In genomic region chr20:43755390-43755789, GRCh38 we compare ENCODE assay signal across 24 cellular contexts. TPM values are rescaled to one million over a fixed set of nuclear protein-coding genes. Genes with fewer than 3 reads are reported as not detected.
A peak's percentile ranks its signal among the peaks of the same experiment; 100 is the strongest.
DNase-seq lines count a peak whose midpoint lies in the region; ATAC-seq, FAIRE-seq and TF ChIP-seq lines count a peak whose summit lies in the region.
"Had no signal": no experiment of that assay in that cellular context is flagged by ENCODE, and none has a peak within 500 bp of the region (broad histone marks: within the 10 kb centered on the region; RNA-seq: fewer than 3 reads in every experiment).

No MANE protein-coding gene starts in this region.

- H3K9ac ChIP-seq in IMR-90 (ENCODE audit: low read depth, low read length) (no peak overlapping the region), astrocyte (ENCODE audit: low read length) (no peak overlapping the region), H9 (ENCODE audit: extremely low read depth, insufficient read length, low read length) (no peak overlapping the region)

- H4K8ac ChIP-seq in IMR-90 (ENCODE audit: low read depth in 2 of 2, low read length in 2 of 2) (peak overlapping the region; percentile 44 to 89; a peak in 3 of 4 replicates), H9 (replicated peaks; ENCODE audit: insufficient read length, low read depth, low read length) (no peak overlapping the region)

- H3K27me3 ChIP-seq in IMR-90 (ENCODE audit: control insufficient read depth, insufficient read depth, low read length) (no peaks in the 10 kb centered on the region), astrocyte (ENCODE audit: insufficient read depth, low read length) (no peaks in the 10 kb centered on the region), H9 (ENCODE audit: insufficient read depth, low read length) (no peaks in the 10 kb centered on the region), thyroid gland (no peaks in the 10 kb centered on the region)

- H3K23ac ChIP-seq in IMR-90 (ENCODE audit: low read depth, low read length), result peak overlapping the region; percentile 70; the same call in 1 of the 2 replicates
- no peak overlapping the region for H3K23ac ChIP-seq in H9 (ENCODE audit: insufficient read length, low read depth, low read length)

- peaks cover 19% of the 10 kb centered on the region for H3K4me1 ChIP-seq in IMR-90 (ENCODE audit: control insufficient read depth, insufficient read depth, low read length)
- peaks cover 32% of the 10 kb centered on the region for H3K4me1 ChIP-seq in astrocyte (ENCODE audit: insufficient read depth, low read length)
- H3K4me1 ChIP-seq in H9 (ENCODE audit: insufficient read depth, low read length), result no peaks in the 10 kb centered on the region
- H3K4me1 ChIP-seq in thyroid gland, result no peaks in the 10 kb centered on the region

- no peak for FAIRE-seq in astrocyte (lab: Jason Lieb, UNC)
- FAIRE-seq: bronchial epithelial cell, H1, keratinocyte had no signal

- H3K14ac ChIP-seq in IMR-90 (replicated peaks; ENCODE audit: low read depth, low read length), result peak overlapping the region; percentile 92
- no peak overlapping the region for H3K14ac ChIP-seq in H9 (ENCODE audit: insufficient read depth, low read length)

- no peaks in the 10 kb centered on the region for H3K9me3 ChIP-seq in IMR-90 (ENCODE audit: control insufficient read depth, insufficient read depth, low read length)
- no peaks in the 10 kb centered on the region for H3K9me3 ChIP-seq in astrocyte (ENCODE audit: insufficient read depth, low read depth, low read length)
- no peaks in the 10 kb centered on the region for H3K9me3 ChIP-seq in H9 (ENCODE audit: control insufficient read depth, low read depth, low read length)
- H3K9me3 ChIP-seq in thyroid gland, result no peaks in the 10 kb centered on the region
- H3K9me3 ChIP-seq: esophagus squamous epithelium, thoracic aorta had no signal

- H3K27ac Mint-ChIP-seq in astrocyte (ENCODE audit: unreplicated experiment), result no peak overlapping the region
- H3K27ac Mint-ChIP-seq in H9, result no peak overlapping the region
- H3K27ac Mint-ChIP-seq: naive thymus-derived CD8-positive, alpha-beta T cell had no signal

- H4K5ac ChIP-seq in IMR-90 (ENCODE audit: low read depth, low read length), result peak overlapping the region; percentile 45; the same call in 1 of the 2 replicates
- no peak overlapping the region for H4K5ac ChIP-seq in H9 (ENCODE audit: insufficient read length, low read depth, low read length)

- no peak overlapping the region for H3K4me3 ChIP-seq in IMR-90 (ENCODE audit: insufficient read depth, low read depth, low read length)
- no peak overlapping the region for H3K4me3 ChIP-seq in astrocyte (ENCODE audit: insufficient read depth, low read depth, low read length)
- no peak overlapping the region for H3K4me3 ChIP-seq in thyroid gland (replicated peaks in 1 of 3)
- H3K4me3 ChIP-seq: esophagus squamous epithelium, thoracic aorta had no signal

- H3K4me3 Mint-ChIP-seq in astrocyte (ENCODE audit: unreplicated experiment) (no peak overlapping the region), H9 (no peak overlapping the region)
- H3K4me3 Mint-ChIP-seq: activated naive CD8-positive, alpha-beta T cell treated with anti-CD3 and anti-CD28 coated beads, Interleukin-2, amount 10 ng/mL, durations not matched to agents 7 days and 5 days; naive thymus-derived CD8-positive, alpha-beta T cell had no signal

- dilution Hi-C loops in IMR-90 (cut with HindIII; ENCODE audit: low sequenced_read_pairs, unreplicated experiment), result no loop called here

- no CpG with 5 or more reads among the region's 7 CpGs for WGBS in IMR-90 (ENCODE audit: extremely low coverage in 2 of 2, insufficient read length in 1 of 2), 2 experiments
- WGBS in H9 (ENCODE audit: extremely low coverage, insufficient read length, low lambda C conversion rate), result no CpG with 5 or more reads among the region's 7 CpGs
- WGBS in thyroid gland, 2 donors, result 82 to 87% methylated on average over 7 of the region's 7 CpGs

- H2BK15ac ChIP-seq in IMR-90 (ENCODE audit: low read depth, low read length) (peak overlapping the region; percentile 80; the same call in 2 of the 3 replicates), H9 (ENCODE audit: low read depth, low read length) (no peak overlapping the region)

- H3K36me3 Mint-ChIP-seq in astrocyte (ENCODE audit: low read depth, unreplicated experiment) (no peaks in the 10 kb centered on the region), H9 (ENCODE audit: insufficient read depth in 1 of 3, low read depth in 3 of 3) (no peaks in the 10 kb centered on the region)
- H3K36me3 Mint-ChIP-seq: naive thymus-derived CD8-positive, alpha-beta T cell had no signal

- DNase-seq in EH (ENCODE audit: low read depth) (peak; percentile 91), IMR-90 (peak; percentile 84), astrocyte (ENCODE audit: low read depth) (peak; percentile 76), lung microvascular endothelial cell (ENCODE audit: low read depth in 2 of 2) (peak; percentile 10 to 76), H9 (no peak), Right ventricle myocardium inferior (ENCODE audit: missing footprints) (no peak), thyroid gland (no peak)
- DNase-seq: activated CD4-positive, CD25-positive, alpha-beta regulatory T cell; activated naive CD8-positive, alpha-beta T cell treated with anti-CD3 and anti-CD28 coated beads, Interleukin-2, amount 10 ng/mL, durations not matched to agents 7 days and 5 days; DMS79; esophagus squamous epithelium; mesendoderm; naive thymus-derived CD8-positive, alpha-beta T cell; NCI-H1048; NCI-H2081 treated with DMSO at 0.1 percent for 48 hours; SHP77 had no signal

- BruUV-seq in IMR-90 (replicated peaks; lab: Mats Ljungman, UMichigan), result no TSS peak

- H3K27ac ChIP-seq in IMR-90 (ENCODE audit: insufficient read depth, low read length), result peak overlapping the region; percentile 27
- peak overlapping the region; percentile 40 for H3K27ac ChIP-seq in astrocyte (ENCODE audit: low read depth, low read length)
- H3K27ac ChIP-seq in H9 (ENCODE audit: insufficient read length, low read depth, low read length), result no peak overlapping the region
- no peak overlapping the region for H3K27ac ChIP-seq in thyroid gland
- H3K27ac ChIP-seq: esophagus squamous epithelium, thoracic aorta had no signal

- in situ Hi-C loops in IMR-90 (cut with MboI; ENCODE audit: low sequenced_read_pairs), result loop anchor here (10.0 kb wide), 1 partner anchor 159 kb away; the partner anchor contains the start of gene TOX2

- POLR2A ChIA-PET in IMR-90 (lab: Charles Lee; ENCODE audit: unreplicated experiment), result interaction anchor here (0.8 kb wide), 1 partner anchor 140 kb away, joined by 3 read pairs; no protein-coding TSS in a partner anchor

- H2AK5ac ChIP-seq in IMR-90 (ENCODE audit: low read depth, low read length) (peak overlapping the region; percentile 93; the same call in 1 of the 2 replicates), H9 (ENCODE audit: insufficient read length, low read length) (no peak overlapping the region)

- no peaks in the 10 kb centered on the region for H3K23me2 ChIP-seq in H9 (ENCODE audit: insufficient read length, low read depth, low read length, poor library complexity, severe bottlenecking)

- H2BK20ac ChIP-seq in IMR-90 (ENCODE audit: low read depth, low read length) (peak overlapping the region; percentile 90; the same call in 1 of the 2 replicates), H9 (ENCODE audit: low read depth, low read length, poor library complexity, severe bottlenecking) (no peak overlapping the region)

- peak overlapping the region; percentile 21 for H2AK9ac ChIP-seq in IMR-90 (replicated peaks; ENCODE audit: low read depth, low read length, poor library complexity)

- no peaks in the 10 kb centered on the region for H4K20me1 ChIP-seq in IMR-90 (ENCODE audit: insufficient read depth, low read length)
- H4K20me1 ChIP-seq in astrocyte (ENCODE audit: insufficient read depth, low read length), result no peaks in the 10 kb centered on the region
- no peaks in the 10 kb centered on the region for H4K20me1 ChIP-seq in H9 (ENCODE audit: control insufficient read depth, insufficient read depth, insufficient read length)

- H3K4ac ChIP-seq in IMR-90 (ENCODE audit: low read depth, low read length), result peak overlapping the region; percentile 89
- no peak overlapping the region for H3K4ac ChIP-seq in H9 (ENCODE audit: low read depth, low read length)

- no peak for TF ChIP-seq RAD21 in IMR-90 (IDR thresholded peaks at IDR 0.05; ENCODE audit: low read length)

- peaks cover 26% of the 10 kb centered on the region for H3K9me1 ChIP-seq in IMR-90 (ENCODE audit: insufficient read depth, low read length)

- H3K79me1 ChIP-seq in IMR-90 (ENCODE audit: low read depth in 1 of 2, low read length in 2 of 2) (peaks cover 0 to 5% of the 10 kb centered on the region in 2 experiments; a peak in 1 of 4 replicates), H9 (ENCODE audit: insufficient read depth, low read depth, low read length, poor library complexity, severe bottlenecking) (no peaks in the 10 kb centered on the region)

- H4K91ac ChIP-seq in IMR-90 (ENCODE audit: insufficient read depth, low read depth, low read length), result peak overlapping the region; percentile 92
- no peak overlapping the region for H4K91ac ChIP-seq in H9 (ENCODE audit: insufficient read length, low read depth, low read length)

- H3K79me2 ChIP-seq in astrocyte (ENCODE audit: insufficient read depth, low read length) (no peaks in the 10 kb centered on the region), H9 (ENCODE audit: insufficient read depth, low read length) (no peaks in the 10 kb centered on the region)

- no peak overlapping the region for H2BK12ac ChIP-seq in H9 (ENCODE audit: insufficient read length, low read depth, low read length)

- ATAC-seq in IMR-90 (ENCODE audit: low read depth) (peak; percentile 43), Right ventricle myocardium inferior (no peak)
- ATAC-seq: naive thymus-derived CD8-positive, alpha-beta T cell had no signal

- H3K27me3 Mint-ChIP-seq in astrocyte (ENCODE audit: low read depth, unreplicated experiment) (peaks cover 31% of the 10 kb centered on the region), H9 (ENCODE audit: low read depth) (peaks cover 5% of the 10 kb centered on the region)
- H3K27me3 Mint-ChIP-seq: activated naive CD8-positive, alpha-beta T cell treated with anti-CD3 and anti-CD28 coated beads, Interleukin-2, amount 10 ng/mL, durations not matched to agents 7 days and 5 days had no signal

- H3K56ac ChIP-seq in IMR-90 (ENCODE audit: extremely low read depth, insufficient read depth, low read length) (peak overlapping the region; percentile 50; the same call in 1 of the 2 replicates), H9 (ENCODE audit: insufficient read length, low read depth, low read length) (no peak overlapping the region)

- CTCF ChIA-PET in IMR-90 (lab: Yijun Ruan, JAX), result interaction anchor here (1.0 kb wide), 1 partner anchor 325 kb away, joined by 3 read pairs; no protein-coding TSS in a partner anchor

- H3K4me1 Mint-ChIP-seq in astrocyte (ENCODE audit: low read depth, unreplicated experiment), result peaks cover 9% of the 10 kb centered on the region
- no peaks in the 10 kb centered on the region for H3K4me1 Mint-ChIP-seq in H9

- peaks cover 2% of the 10 kb centered on the region for H3K9me3 Mint-ChIP-seq in astrocyte (ENCODE audit: unreplicated experiment)
- H3K9me3 Mint-ChIP-seq in H9, result no peaks in the 10 kb centered on the region; a peak in 2 of 5 replicates
- H3K9me3 Mint-ChIP-seq: naive thymus-derived CD8-positive, alpha-beta T cell had no signal

- TF ChIP-seq CTCF in IMR-90 (conservative IDR thresholded peaks at IDR 0.05; ENCODE audit: low read depth, low read length) (no peak), astrocyte (IDR thresholded peaks at IDR 0.05; ENCODE audit: insufficient read depth, low read depth, low read length) (no peak), H9 (conservative IDR thresholded peaks at IDR 0.05) (no peak), thyroid gland (IDR thresholded peaks at IDR 0.05) (no peak)

- H3T11ph ChIP-seq in H9 (ENCODE audit: low read length), result no peak overlapping the region

- H3K18ac ChIP-seq in IMR-90 (ENCODE audit: low read depth, low read length) (peak overlapping the region; percentile 61; the same call in 1 of the 2 replicates), H9 (ENCODE audit: insufficient read length, low read depth, low read length) (no peak overlapping the region)

- H2BK120ac ChIP-seq in IMR-90 (ENCODE audit: low read depth, low read length), result peak overlapping the region; percentile 97
- H2BK120ac ChIP-seq in H9 (ENCODE audit: low read depth, low read length, poor library complexity, severe bottlenecking), result no peak overlapping the region

- H2BK5ac ChIP-seq in IMR-90 (ENCODE audit: low read depth, low read length, poor library complexity, severe bottlenecking) (peak overlapping the region; percentile 92), H9 (ENCODE audit: insufficient read length, low read length) (no peak overlapping the region)

- TF ChIP-seq POLR2A in IMR-90 (IDR thresholded peaks at IDR 0.05; ENCODE audit: low read depth, low read length) (no peak), thyroid gland (IDR thresholded peaks at IDR 0.05) (no peak)

- H3K36me3 ChIP-seq in IMR-90 (ENCODE audit: control insufficient read depth, insufficient read depth, low read length) (no peaks in the 10 kb centered on the region), astrocyte (ENCODE audit: insufficient read depth, low read length) (no peaks in the 10 kb centered on the region), thyroid gland (no peaks in the 10 kb centered on the region)
- H3K36me3 ChIP-seq: esophagus squamous epithelium, thoracic aorta had no signal

- peak overlapping the region; percentile 8; the same call in 1 of the 2 replicates for H3K4me2 ChIP-seq in IMR-90 (ENCODE audit: low read depth, low read length)
- H3K4me2 ChIP-seq in astrocyte (ENCODE audit: low read length), result peak overlapping the region; percentile 33
- H3K4me2 ChIP-seq in H9 (ENCODE audit: insufficient read depth, insufficient read length, low read length), result no peak overlapping the region

- H2AFZ ChIP-seq in IMR-90 (replicated peaks; ENCODE audit: low read length, poor library complexity), result peak overlapping the region; percentile 71
- H2AFZ ChIP-seq in astrocyte (ENCODE audit: low read depth, low read length), result no peak overlapping the region
- no peak overlapping the region for H2AFZ ChIP-seq in H9 (ENCODE audit: low read length)

- intact Hi-C loops in IMR-90 (cut with micrococcal nuclease), result no loop called here
- intact Hi-C loops in Right ventricle myocardium inferior (cut with DNase I), result no loop called here
- intact Hi-C loops in thyroid gland (cut with DNase I), result no loop called here

RNA-seq across cellular contexts. Expression of gene GTSF1L, which starts 28.6 kb away (rescaled TPM):
- total RNA-seq in IMR-90 (2012; rRNA removed) (not detected in 2 replicates), astrocyte (not detected in 2 replicates), lung microvascular endothelial cell (not detected in 2 replicates), H9 (2021) (not detected in 2 replicates), Right ventricle myocardium inferior (not detected), thyroid gland (not detected)
- not detected in 2 replicates for polyA plus RNA-seq in IMR-90 (2012; rRNA removed)
- not detected in 2 replicates for polyA plus RNA-seq in IMR-90 (2012; cell fraction: cytosol; rRNA removed)
- not detected in 2 replicates for polyA plus RNA-seq in IMR-90 (2012; cell fraction: nucleus; rRNA removed; ENCODE audit: low replicate concordance)
- total RNA-seq: activated naive CD8-positive, alpha-beta T cell treated with anti-CD3 and anti-CD28 coated beads, Interleukin-2, amount 10 ng/mL, durations not matched to agents 7 days and 5 days; bronchial epithelial cell; esophagus squamous epithelium; H1; NCI-H460; pulmonary artery endothelial cell; T-helper 2 cell treated with Interferon-gamma antibody and Interleukin-4, amounts not matched to agents 100 ng/mL and 5 ng/mL, for 36 hours; thoracic aorta had no signal
- polyA plus RNA-seq: CD14-positive monocyte, H1, keratinocyte had no signal

Comparison
In these comparisons a context has a peak if more than half of its experiments do, and no peak if none do; other contexts are left out.
1. DNase-seq: peak in EH (single experiment), IMR-90 (single experiment), astrocyte (single experiment) and lung microvascular endothelial cell (2 of 2); none in H9 (single experiment), Right ventricle myocardium inferior (single experiment) and thyroid gland (0 of 2).
2. H3K27ac ChIP-seq: peak in IMR-90 (single experiment) and astrocyte (single experiment); none in H9 (single experiment) and thyroid gland (0 of 3).